In genomic region chr5:762996-763395, GRCh38 we compare ENCODE assay signal across 6 cellular contexts. TPM values are rescaled to one million over a fixed set of nuclear protein-coding genes. Genes with fewer than 3 reads are reported as not detected.
"Had no signal": no experiment of that assay in that cellular context is flagged by ENCODE, and none has a peak within 500 bp of the region (broad histone marks: within the 10 kb centered on the region; RNA-seq: fewer than 3 reads in every experiment).

No MANE protein-coding gene starts in this region.

RNA-seq across cellular contexts. Expression of gene ZDHHC11B, which starts 21.5 kb away (rescaled TPM):
- total RNA-seq: activated naive CD4-positive, alpha-beta T cell treated with anti-CD3 and anti-CD28 coated beads for 36 hours; activated naive CD8-positive, alpha-beta T cell treated with anti-CD3 and anti-CD28 coated beads for 36 hours; fibroblast of villous mesenchyme; glomerular endothelial cell had no signal
- polyA plus RNA-seq: fibroblast of lung, SK-N-SH had no signal
